8 cellular contexts compared by ENCODE assay signal in the genomic region with DNA sequence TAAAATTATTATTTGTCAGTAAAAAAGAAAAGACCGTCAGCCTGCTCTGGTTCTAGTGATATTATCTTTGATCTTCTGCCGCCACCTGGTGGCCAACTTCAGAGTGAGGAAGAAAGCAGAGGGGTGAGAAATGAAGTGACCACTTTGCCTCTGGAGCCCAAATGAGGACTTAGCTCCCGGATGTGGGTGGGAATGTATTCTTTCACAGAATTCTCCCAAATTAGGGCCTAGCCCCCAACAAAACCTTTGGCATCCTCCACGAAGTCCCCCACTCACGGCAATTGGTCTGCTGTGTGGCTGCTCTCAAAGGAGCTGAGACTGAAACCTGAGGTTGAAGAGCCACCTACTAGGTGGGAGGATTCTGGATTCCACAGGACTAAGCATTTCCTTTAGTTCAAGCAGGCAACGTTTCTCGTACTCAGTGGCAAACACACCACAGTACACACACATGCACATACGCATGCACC. TPM values are rescaled to one million over a fixed set of nuclear protein-coding genes. Genes with fewer than 3 reads are reported as not detected.
A peak's percentile ranks its signal among the peaks of the same experiment; 100 is the strongest.
DNase-seq lines count a peak whose midpoint lies in the region; ATAC-seq and TF ChIP-seq lines count a peak whose summit lies in the region.

No MANE protein-coding gene starts in this region.

- H3K36me3 ChIP-seq in BJ (ENCODE audit: control insufficient read depth, insufficient read depth, low read length) (no peaks in the 10 kb centered on the region), osteoblast (ENCODE audit: insufficient read depth, low read length) (no peaks in the 10 kb centered on the region), thoracic aorta (no peaks in the 10 kb centered on the region)

- H3K4me3 ChIP-seq in BJ (ENCODE audit: low read depth, low read length): no peak overlapping the region
- H3K4me3 ChIP-seq in foreskin fibroblast (ENCODE audit: low read depth in 1 of 2, low read length in 2 of 2): peak overlapping the region in 1 of 2 donors; percentile 7
- peak overlapping the region; percentile 57 for H3K4me3 ChIP-seq in osteoblast (ENCODE audit: insufficient read depth, low read length)
- peak overlapping the region; percentile 22 for H3K4me3 ChIP-seq in thoracic aorta

- H3K4me1 ChIP-seq in osteoblast (ENCODE audit: insufficient read depth, low read length) (peaks cover 20% of the 10 kb centered on the region), thoracic aorta (ENCODE audit: control insufficient read depth in 1 of 2, low read depth in 2 of 2) (peaks cover 4 to 5% of the 10 kb centered on the region in 2 donors)

- H3K27ac ChIP-seq in osteoblast (ENCODE audit: low read depth, low read length) (peak overlapping the region; percentile 24), thoracic aorta (no peak overlapping the region)

- no peaks in the 10 kb centered on the region for H4K20me1 ChIP-seq in osteoblast (ENCODE audit: insufficient read depth, low read length)

- peaks cover 1% of the 10 kb centered on the region for H3K79me2 ChIP-seq in osteoblast (ENCODE audit: insufficient read depth, low read length)

- H3K4me2 ChIP-seq in osteoblast (ENCODE audit: insufficient read depth, low read length): peak overlapping the region; percentile 65

- CTCF ChIA-PET in BJ (lab: Yijun Ruan, JAX): interaction anchor here (0.5 to 2.7 kb wide), 12 partner anchors 10 to 927 kb away, joined by 3 to 34 read pairs (median 4); a partner anchor contains a TSS

- no peaks in the 10 kb centered on the region for H3K9me3 ChIP-seq in osteoblast (ENCODE audit: low read depth, low read length)
- H3K9me3 ChIP-seq in thoracic aorta: no peaks in the 10 kb centered on the region

- H3K27me3 ChIP-seq in BJ (ENCODE audit: control insufficient read depth, insufficient read depth, low read length) (0 out of 2 replicates have a peak, but pooled peaks cover 2% of the 10 kb centered on the region), osteoblast (ENCODE audit: insufficient read depth, low read length) (peaks cover 4% of the 10 kb centered on the region), thoracic aorta (replicated peaks; ENCODE audit: insufficient read depth) (no peaks in the 10 kb centered on the region)

- DNase-seq in BJ (ENCODE audit: low read depth) (no peak), GM19238 (ENCODE audit: insufficient read length, low spot score) (peak; percentile 33), LHCN-M2 (ENCODE audit: low read depth) (peak; percentile 74), SHP77 treated with DMSO at 0.1 percent for 48 hours (lab: John Stamatoyannopoulos, UW) (peak; percentile 45), foreskin fibroblast (peak; percentile 60 to 88), osteoblast (ENCODE audit: insufficient read length, low spot score, missing footprints) (peak; percentile 67), thoracic aorta (ENCODE audit: low spot score) (peak; percentile 76)
- DNase-seq in activated T-helper 9 cell treated with anti-CD3 and anti-CD28 coated beads, Interleukin-2, amount 50 U/mL, for 16 hours (ENCODE audit: low read depth): peak; percentile 68

- peak overlapping the region; percentile 90 for H2AFZ ChIP-seq in osteoblast (ENCODE audit: low read length)

- POLR2A ChIA-PET in BJ (lab: Charles Lee): interaction anchor here (0.5 kb wide), 1 partner anchor 689 kb away, joined by 4 read pairs; a partner anchor contains a TSS

- peak; percentile 73 for TF ChIP-seq CTCF in BJ (IDR thresholded peaks at IDR 0.05; ENCODE audit: insufficient read depth, low read depth, low read length)
- peak; percentile 64 for TF ChIP-seq CTCF in foreskin fibroblast (IDR thresholded peaks at IDR 0.05; ENCODE audit: low read depth, low read length)
- peak; percentile 78 for TF ChIP-seq CTCF in osteoblast (IDR thresholded peaks at IDR 0.05; ENCODE audit: extremely low read depth, low read depth, low read length)
- peak; percentile 86 for TF ChIP-seq CTCF in thoracic aorta (IDR thresholded peaks at IDR 0.05)

- ATAC-seq in thoracic aorta (ENCODE audit: insufficient number of reproducible peaks, low FRiP score, low read depth): no peak

RNA-seq across cellular contexts. Expression of a gene that starts 4.9 kb away (rescaled TPM):
- polyA plus RNA-seq in BJ (2011; rRNA removed): 1.4 and 3.5 TPM in 2 replicates
- 3.3 and 5.2 TPM in 2 replicates for polyA minus RNA-seq in BJ (2011; rRNA and poly(A)+ RNA removed)
- total RNA-seq in LHCN-M2 (2014; rRNA removed) (15.7 and 18.4 TPM in 2 replicates), osteoblast (9.8 and 11.5 TPM in 2 replicates), thoracic aorta (10 to 100 TPM in 1 of 2 donors, 1 to 10 TPM in 1; 5.6 to 16.0 TPM)
- polyA plus RNA-seq in LHCN-M2 (2012): 3.0 TPM
